8 cellular contexts compared by ENCODE assay signal in genomic region chr7:95476904-95477594, GRCh38. TPM values are rescaled to one million over a fixed set of nuclear protein-coding genes. Genes with fewer than 3 reads are reported as not detected.
A peak's percentile ranks its signal among the peaks of the same experiment; 100 is the strongest.
DNase-seq lines count a peak whose midpoint lies in the region; ATAC-seq, FAIRE-seq and TF ChIP-seq lines count a peak whose summit lies in the region.

No MANE protein-coding gene starts in this region.

- peak; percentile 57 for ATAC-seq in HG03025 (IDR thresholded peaks at IDR 0.05; ENCODE audit: low FRiP score, unreplicated experiment)
- ATAC-seq in central memory CD8-positive, alpha-beta T cell (replicated peaks; ENCODE audit: extremely low read depth, poor library complexity, severe bottlenecking) = no peak

- H3K36me3 ChIP-seq in kidney epithelial cell (ENCODE audit: control insufficient read depth, insufficient read depth, low read length) = no peaks in the 10 kb centered on the region

- no peak overlapping the region for H3K4me3 Mint-ChIP-seq in central memory CD8-positive, alpha-beta T cell

- peak; percentile 85 for FAIRE-seq in GM12892 (lab: Jason Lieb, UNC)

- peak; percentile 90 for TF ChIP-seq CTCF in 22Rv1 (IDR thresholded peaks at IDR 0.05)
- peak; percentile 52 for TF ChIP-seq CTCF in kidney epithelial cell (IDR thresholded peaks at IDR 0.05; ENCODE audit: insufficient read depth, low read length, poor library complexity, severe bottlenecking)

- no peaks in the 10 kb centered on the region for H3K27me3 Mint-ChIP-seq in central memory CD8-positive, alpha-beta T cell

- H3K9me3 Mint-ChIP-seq in central memory CD8-positive, alpha-beta T cell = no peaks in the 10 kb centered on the region

- DNase-seq in GM12892 (ENCODE audit: insufficient read length) (no peak), NCI-H2029 treated with DMSO at 0.1 percent for 48 hours (lab: John Stamatoyannopoulos, UW) (peak; percentile 74), UCSD-AML1 (lab: John Stamatoyannopoulos, UW; ENCODE audit: unreplicated experiment) (peak; percentile 4), kidney epithelial cell (ENCODE audit: low read depth) (no peak)
- DNase-seq in central memory CD8-positive, alpha-beta T cell (ENCODE audit: low spot score in 2 of 2) = peak; percentile 18 to 21
- peak; percentile 38 for DNase-seq in stimulated activated CD4-positive, alpha-beta T cell treated with anti-CD3 and anti-CD28 coated beads, Interleukin-4, amount 100 ng/mL, for 1 hour

- H3K36me3 Mint-ChIP-seq in central memory CD8-positive, alpha-beta T cell (ENCODE audit: insufficient read depth) = no peaks in the 10 kb centered on the region

- TF ChIP-seq POLR2A in GM12892 (IDR thresholded peaks at IDR 0.05; ENCODE audit: low read depth, low read length) = no peak

- H3K27me3 ChIP-seq in kidney epithelial cell (ENCODE audit: control insufficient read depth, insufficient read depth, low read length) = no peaks in the 10 kb centered on the region

- no peak overlapping the region for H3K27ac Mint-ChIP-seq in central memory CD8-positive, alpha-beta T cell (ENCODE audit: low read depth)

- no peaks in the 10 kb centered on the region for H3K4me1 Mint-ChIP-seq in central memory CD8-positive, alpha-beta T cell

- H3K4me3 ChIP-seq in kidney epithelial cell (ENCODE audit: low read depth, low read length) = no peak overlapping the region

- H3K27ac ChIP-seq in 22Rv1 = peak overlapping the region; percentile 11; the same call in 1 of the 2 replicates

RNA-seq across cellular contexts. Expression of gene ASB4, which starts 8.7 kb away (rescaled TPM):
- polyA plus RNA-seq in GM12892 (2012; ENCODE audit: missing spikeins) = not detected
- not detected in 2 replicates for total RNA-seq in kidney epithelial cell

RNA-seq across cellular contexts. Expression of gene PON2, which starts 42.2 kb away (rescaled TPM):
- 10.6 TPM for polyA plus RNA-seq in GM12892 (2012; ENCODE audit: missing spikeins)
- total RNA-seq in kidney epithelial cell = 71.7 and 77.5 TPM in 2 replicates

Comparison
In these comparisons a context has a peak if more than half of its experiments do, and no peak if none do; other contexts are left out.
1. DNase-seq: peak in NCI-H2029 treated with DMSO at 0.1 percent for 48 hours (single experiment), UCSD-AML1 (single experiment), central memory CD8-positive, alpha-beta T cell (2 of 2) and stimulated activated CD4-positive, alpha-beta T cell treated with anti-CD3 and anti-CD28 coated beads, Interleukin-4, amount 100 ng/mL, for 1 hour (single experiment); none in GM12892 (single experiment) and kidney epithelial cell (single experiment).